ENCODE assay signal across 1 cellular context in genomic region chr6:133591330-133591729, GRCh38.
TF ChIP-seq lines count a peak whose summit lies in the region.

No MANE protein-coding gene starts in this region.

TF ChIP-seq in GM23338, 12 proteins besides CTCF, POLR2A, EP300 and RAD21:
- TF ChIP-seq, protein P1, sequence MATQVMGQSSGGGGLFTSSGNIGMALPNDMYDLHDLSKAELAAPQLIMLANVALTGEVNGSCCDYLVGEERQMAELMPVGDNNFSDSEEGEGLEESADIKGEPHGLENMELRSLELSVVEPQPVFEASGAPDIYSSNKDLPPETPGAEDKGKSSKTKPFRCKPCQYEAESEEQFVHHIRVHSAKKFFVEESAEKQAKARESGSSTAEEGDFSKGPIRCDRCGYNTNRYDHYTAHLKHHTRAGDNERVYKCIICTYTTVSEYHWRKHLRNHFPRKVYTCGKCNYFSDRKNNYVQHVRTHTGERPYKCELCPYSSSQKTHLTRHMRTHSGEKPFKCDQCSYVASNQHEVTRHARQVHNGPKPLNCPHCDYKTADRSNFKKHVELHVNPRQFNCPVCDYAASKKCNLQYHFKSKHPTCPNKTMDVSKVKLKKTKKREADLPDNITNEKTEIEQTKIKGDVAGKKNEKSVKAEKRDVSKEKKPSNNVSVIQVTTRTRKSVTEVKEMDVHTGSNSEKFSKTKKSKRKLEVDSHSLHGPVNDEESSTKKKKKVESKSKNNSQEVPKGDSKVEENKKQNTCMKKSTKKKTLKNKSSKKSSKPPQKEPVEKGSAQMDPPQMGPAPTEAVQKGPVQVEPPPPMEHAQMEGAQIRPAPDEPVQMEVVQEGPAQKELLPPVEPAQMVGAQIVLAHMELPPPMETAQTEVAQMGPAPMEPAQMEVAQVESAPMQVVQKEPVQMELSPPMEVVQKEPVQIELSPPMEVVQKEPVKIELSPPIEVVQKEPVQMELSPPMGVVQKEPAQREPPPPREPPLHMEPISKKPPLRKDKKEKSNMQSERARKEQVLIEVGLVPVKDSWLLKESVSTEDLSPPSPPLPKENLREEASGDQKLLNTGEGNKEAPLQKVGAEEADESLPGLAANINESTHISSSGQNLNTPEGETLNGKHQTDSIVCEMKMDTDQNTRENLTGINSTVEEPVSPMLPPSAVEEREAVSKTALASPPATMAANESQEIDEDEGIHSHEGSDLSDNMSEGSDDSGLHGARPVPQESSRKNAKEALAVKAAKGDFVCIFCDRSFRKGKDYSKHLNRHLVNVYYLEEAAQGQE (IDR thresholded peaks at IDR 0.05; ENCODE audit: unreplicated experiment), result no peak
- TF ChIP-seq EZH2phosphoT487 (IDR thresholded peaks at IDR 0.05; ENCODE audit: unreplicated experiment) (no peak), POLR2AphosphoS5 (IDR thresholded peaks at IDR 0.05; ENCODE audit: low read depth) (no peak), CREB1 (CRISPR knock-in tag; IDR thresholded peaks at IDR 0.05; ENCODE audit: low read depth) (no peak), ZNF331 (CRISPR knock-in tag; IDR thresholded peaks at IDR 0.05; ENCODE audit: low read depth) (no peak), JUNB (IDR thresholded peaks at IDR 0.05; ENCODE audit: unreplicated experiment) (no peak)
- TF ChIP-seq, protein P2, sequence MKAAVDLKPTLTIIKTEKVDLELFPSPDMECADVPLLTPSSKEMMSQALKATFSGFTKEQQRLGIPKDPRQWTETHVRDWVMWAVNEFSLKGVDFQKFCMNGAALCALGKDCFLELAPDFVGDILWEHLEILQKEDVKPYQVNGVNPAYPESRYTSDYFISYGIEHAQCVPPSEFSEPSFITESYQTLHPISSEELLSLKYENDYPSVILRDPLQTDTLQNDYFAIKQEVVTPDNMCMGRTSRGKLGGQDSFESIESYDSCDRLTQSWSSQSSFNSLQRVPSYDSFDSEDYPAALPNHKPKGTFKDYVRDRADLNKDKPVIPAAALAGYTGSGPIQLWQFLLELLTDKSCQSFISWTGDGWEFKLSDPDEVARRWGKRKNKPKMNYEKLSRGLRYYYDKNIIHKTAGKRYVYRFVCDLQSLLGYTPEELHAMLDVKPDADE (IDR thresholded peaks at IDR 0.05), result no peak
- TF ChIP-seq, protein P3, sequence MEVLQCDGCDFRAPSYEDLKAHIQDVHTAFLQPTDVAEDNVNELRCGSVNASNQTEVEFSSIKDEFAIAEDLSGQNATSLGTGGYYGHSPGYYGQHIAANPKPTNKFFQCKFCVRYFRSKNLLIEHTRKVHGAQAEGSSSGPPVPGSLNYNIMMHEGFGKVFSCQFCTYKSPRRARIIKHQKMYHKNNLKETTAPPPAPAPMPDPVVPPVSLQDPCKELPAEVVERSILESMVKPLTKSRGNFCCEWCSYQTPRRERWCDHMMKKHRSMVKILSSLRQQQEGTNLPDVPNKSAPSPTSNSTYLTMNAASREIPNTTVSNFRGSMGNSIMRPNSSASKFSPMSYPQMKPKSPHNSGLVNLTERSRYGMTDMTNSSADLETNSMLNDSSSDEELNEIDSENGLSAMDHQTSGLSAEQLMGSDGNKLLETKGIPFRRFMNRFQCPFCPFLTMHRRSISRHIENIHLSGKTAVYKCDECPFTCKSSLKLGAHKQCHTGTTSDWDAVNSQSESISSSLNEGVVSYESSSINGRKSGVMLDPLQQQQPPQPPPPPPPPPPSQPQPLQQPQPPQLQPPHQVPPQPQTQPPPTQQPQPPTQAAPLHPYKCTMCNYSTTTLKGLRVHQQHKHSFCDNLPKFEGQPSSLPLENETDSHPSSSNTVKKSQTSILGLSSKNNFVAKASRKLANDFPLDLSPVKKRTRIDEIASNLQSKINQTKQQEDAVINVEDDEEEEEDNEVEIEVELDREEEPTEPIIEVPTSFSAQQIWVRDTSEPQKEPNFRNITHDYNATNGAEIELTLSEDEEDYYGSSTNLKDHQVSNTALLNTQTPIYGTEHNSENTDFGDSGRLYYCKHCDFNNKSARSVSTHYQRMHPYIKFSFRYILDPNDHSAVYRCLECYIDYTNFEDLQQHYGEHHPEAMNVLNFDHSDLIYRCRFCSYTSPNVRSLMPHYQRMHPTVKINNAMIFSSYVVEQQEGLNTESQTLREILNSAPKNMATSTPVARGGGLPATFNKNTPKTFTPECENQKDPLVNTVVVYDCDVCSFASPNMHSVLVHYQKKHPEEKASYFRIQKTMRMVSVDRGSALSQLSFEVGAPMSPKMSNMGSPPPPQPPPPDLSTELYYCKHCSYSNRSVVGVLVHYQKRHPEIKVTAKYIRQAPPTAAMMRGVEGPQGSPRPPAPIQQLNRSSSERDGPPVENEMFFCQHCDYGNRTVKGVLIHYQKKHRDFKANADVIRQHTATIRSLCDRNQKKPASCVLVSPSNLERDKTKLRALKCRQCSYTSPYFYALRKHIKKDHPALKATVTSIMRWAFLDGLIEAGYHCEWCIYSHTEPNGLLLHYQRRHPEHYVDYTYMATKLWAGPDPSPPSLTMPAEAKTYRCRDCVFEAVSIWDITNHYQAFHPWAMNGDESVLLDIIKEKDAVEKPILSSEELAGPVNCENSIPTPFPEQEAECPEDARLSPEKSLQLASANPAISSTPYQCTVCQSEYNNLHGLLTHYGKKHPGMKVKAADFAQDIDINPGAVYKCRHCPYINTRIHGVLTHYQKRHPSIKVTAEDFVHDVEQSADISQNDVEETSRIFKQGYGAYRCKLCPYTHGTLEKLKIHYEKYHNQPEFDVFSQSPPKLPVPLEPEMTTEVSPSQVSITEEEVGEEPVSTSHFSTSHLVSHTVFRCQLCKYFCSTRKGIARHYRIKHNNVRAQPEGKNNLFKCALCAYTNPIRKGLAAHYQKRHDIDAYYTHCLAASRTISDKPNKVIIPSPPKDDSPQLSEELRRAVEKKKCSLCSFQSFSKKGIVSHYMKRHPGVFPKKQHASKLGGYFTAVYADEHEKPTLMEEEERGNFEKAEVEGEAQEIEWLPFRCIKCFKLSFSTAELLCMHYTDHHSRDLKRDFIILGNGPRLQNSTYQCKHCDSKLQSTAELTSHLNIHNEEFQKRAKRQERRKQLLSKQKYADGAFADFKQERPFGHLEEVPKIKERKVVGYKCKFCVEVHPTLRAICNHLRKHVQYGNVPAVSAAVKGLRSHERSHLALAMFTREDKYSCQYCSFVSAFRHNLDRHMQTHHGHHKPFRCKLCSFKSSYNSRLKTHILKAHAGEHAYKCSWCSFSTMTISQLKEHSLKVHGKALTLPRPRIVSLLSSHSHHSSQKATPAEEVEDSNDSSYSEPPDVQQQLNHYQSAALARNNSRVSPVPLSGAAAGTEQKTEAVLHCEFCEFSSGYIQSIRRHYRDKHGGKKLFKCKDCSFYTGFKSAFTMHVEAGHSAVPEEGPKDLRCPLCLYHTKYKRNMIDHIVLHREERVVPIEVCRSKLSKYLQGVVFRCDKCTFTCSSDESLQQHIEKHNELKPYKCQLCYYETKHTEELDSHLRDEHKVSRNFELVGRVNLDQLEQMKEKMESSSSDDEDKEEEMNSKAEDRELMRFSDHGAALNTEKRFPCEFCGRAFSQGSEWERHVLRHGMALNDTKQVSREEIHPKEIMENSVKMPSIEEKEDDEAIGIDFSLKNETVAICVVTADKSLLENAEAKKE (CRISPR knock-in tag; IDR thresholded peaks at IDR 0.05), result no peak
TF ChIP-seq in GM23338: peak in this region for 0.
